12 cellular contexts compared by ENCODE assay signal in genomic region chr1:151905070-151905442, GRCh38. TPM values are rescaled to one million over a fixed set of nuclear protein-coding genes. Genes with fewer than 3 reads are reported as not detected.
DNase-seq lines count a peak whose midpoint lies in the region; ATAC-seq, FAIRE-seq and TF ChIP-seq lines count a peak whose summit lies in the region.
"Had no signal": no experiment of that assay in that cellular context is flagged by ENCODE, and none has a peak within 500 bp of the region (broad histone marks: within the 10 kb centered on the region; RNA-seq: fewer than 3 reads in every experiment).

No MANE protein-coding gene starts in this region.

- intact Hi-C loops in activated T-helper 1 cell treated with anti-CD3 and anti-CD28 coated beads, Interleukin-12 subunit alpha, Interleukin-12 subunit beta, Interleukin-2, Interleukin-4 antibody, amounts not matched to agents 30 ng/mL and 10 ng/mL and 1 ng/mL, durations not matched to agents 14 hours and 24 hours and 36 hours (cut with micrococcal nuclease), result loop anchor here (5.0 kb wide), 1 partner anchor 293 kb away; the partner anchor contains the start of gene SNX27
- intact Hi-C loops in kidney (cut with DNase I), result no loop called here

- H3K9me3 Mint-ChIP-seq in activated T-helper 1 cell treated with anti-CD3 and anti-CD28 coated beads, Interleukin-12 subunit alpha, Interleukin-12 subunit beta, Interleukin-2, Interleukin-4 antibody, amounts not matched to agents 30 ng/mL and 10 ng/mL and 1 ng/mL, durations not matched to agents 14 hours and 24 hours and 36 hours, result peaks cover 57% of the 10 kb centered on the region

- H3K4me1 Mint-ChIP-seq in activated T-helper 1 cell treated with anti-CD3 and anti-CD28 coated beads, Interleukin-12 subunit alpha, Interleukin-12 subunit beta, Interleukin-2, Interleukin-4 antibody, amounts not matched to agents 30 ng/mL and 10 ng/mL and 1 ng/mL, durations not matched to agents 14 hours and 24 hours and 36 hours (ENCODE audit: low read depth), result peaks cover 54% of the 10 kb centered on the region

- H3K36me3 Mint-ChIP-seq in activated T-helper 1 cell treated with anti-CD3 and anti-CD28 coated beads, Interleukin-12 subunit alpha, Interleukin-12 subunit beta, Interleukin-2, Interleukin-4 antibody, amounts not matched to agents 30 ng/mL and 10 ng/mL and 1 ng/mL, durations not matched to agents 14 hours and 24 hours and 36 hours (ENCODE audit: low read depth), result peaks cover 64% of the 10 kb centered on the region

- no peak for TF ChIP-seq CTCF in kidney (IDR thresholded peaks at IDR 0.05; ENCODE audit: borderline replicate concordance, extremely low read depth, insufficient read depth)

- H3K4me1 ChIP-seq in kidney (ENCODE audit: control insufficient read depth in 1 of 2, insufficient read depth in 1 of 2, low read depth in 1 of 2, low read length in 2 of 2) (peaks cover 0 to 6% of the 10 kb centered on the region in 2 donors), SJCRH30 (0 out of 2 replicates have a peak, but pooled peaks cover 2% of the 10 kb centered on the region)

- peaks cover 2% of the 10 kb centered on the region for H3K27me3 Mint-ChIP-seq in activated T-helper 1 cell treated with anti-CD3 and anti-CD28 coated beads, Interleukin-12 subunit alpha, Interleukin-12 subunit beta, Interleukin-2, Interleukin-4 antibody, amounts not matched to agents 30 ng/mL and 10 ng/mL and 1 ng/mL, durations not matched to agents 14 hours and 24 hours and 36 hours (ENCODE audit: insufficient read depth)

- peak overlapping the region in 1 of 2 donors; percentile 19 for H3K9ac ChIP-seq in kidney (ENCODE audit: low read length in 2 of 2)

- DNase-seq in T-helper 9 cell (peak; percentile 36), kidney (no peak), OCI-M1 (lab: John Stamatoyannopoulos, UW) (no peak), SJCRH30 (no peak), AML-193 (lab: John Stamatoyannopoulos, UW) (no peak)
- DNase-seq in activated T-helper 1 cell treated with anti-CD3 and anti-CD28 coated beads, Interleukin-12 subunit alpha, Interleukin-12 subunit beta, Interleukin-2, Interleukin-4 antibody, amounts not matched to agents 30 ng/mL and 10 ng/mL and 1 ng/mL, durations not matched to agents 14 hours and 24 hours and 36 hours (ENCODE audit: low spot score), result peak; percentile 40
- DNase-seq in stimulated activated CD8-positive, alpha-beta memory T cell treated with anti-CD3 and anti-CD28 coated beads, Interleukin-7, amount 100 ng/mL, for 1 hour (ENCODE audit: low read depth in 2 of 2), result peak; percentile 21 to 38
- DNase-seq: anterior cingulate cortex had no signal

- H3K36me3 ChIP-seq in kidney (ENCODE audit: control insufficient read depth in 1 of 2, insufficient read depth in 2 of 2, low read length in 2 of 2) (no peaks in the 10 kb centered on the region), SJCRH30 (no peaks in the 10 kb centered on the region; the same call in 1 of the 2 replicates)

- peak overlapping the region; percentile 20 to 45 for H3K27ac ChIP-seq in kidney (ENCODE audit: low read depth in 2 of 2, low read length in 2 of 2)
- no peak overlapping the region for H3K27ac ChIP-seq in SJCRH30

- no peak for FAIRE-seq in kidney (lab: Jason Lieb, UNC)

- H3K27me3 ChIP-seq in SJCRH30, result no peaks in the 10 kb centered on the region

- no peak for ATAC-seq in GM18861 (IDR thresholded peaks at IDR 0.05; ENCODE audit: unreplicated experiment)
- ATAC-seq: GM23338 had no signal

- H3K9me3 ChIP-seq in kidney (ENCODE audit: control insufficient read depth in 1 of 2, low read length in 2 of 2), result peaks cover 0 to 8% of the 10 kb centered on the region in 2 donors
- 0 out of 2 replicates have a peak, but pooled peaks cover 8% of the 10 kb centered on the region for H3K9me3 ChIP-seq in SJCRH30 (replicated peaks)

- H3K4me3 Mint-ChIP-seq in activated T-helper 1 cell treated with anti-CD3 and anti-CD28 coated beads, Interleukin-12 subunit alpha, Interleukin-12 subunit beta, Interleukin-2, Interleukin-4 antibody, amounts not matched to agents 30 ng/mL and 10 ng/mL and 1 ng/mL, durations not matched to agents 14 hours and 24 hours and 36 hours, result peak overlapping the region; percentile 73
- H3K4me3 Mint-ChIP-seq: GM23338 had no signal

- H3K27ac Mint-ChIP-seq in activated T-helper 1 cell treated with anti-CD3 and anti-CD28 coated beads, Interleukin-12 subunit alpha, Interleukin-12 subunit beta, Interleukin-2, Interleukin-4 antibody, amounts not matched to agents 30 ng/mL and 10 ng/mL and 1 ng/mL, durations not matched to agents 14 hours and 24 hours and 36 hours, result peak overlapping the region; percentile 97
- H3K27ac Mint-ChIP-seq: GM23338 had no signal

- H3K4me3 ChIP-seq in kidney (ENCODE audit: low read length in 2 of 2) (no peak overlapping the region), SJCRH30 (no peak overlapping the region)
- H3K4me3 ChIP-seq: GM23338 had no signal

RNA-seq across cellular contexts. Expression of gene THEM4, which starts 4.3 kb away (rescaled TPM):
- 24.7 and 27.5 TPM in 2 replicates for total RNA-seq in activated T-helper 1 cell treated with anti-CD3 and anti-CD28 coated beads, Interleukin-12 subunit alpha, Interleukin-12 subunit beta, Interleukin-2, Interleukin-4 antibody, amounts not matched to agents 30 ng/mL and 10 ng/mL and 1 ng/mL, durations not matched to agents 14 hours and 24 hours and 36 hours
- 17.5 TPM for total RNA-seq in kidney
- polyA plus RNA-seq in kidney (ENCODE audit: insufficient read depth, low read depth, low replicate concordance), result 27.9 TPM
- total RNA-seq in SJCRH30 (2014; rRNA removed; shearing (Covaris generic)), result 13.5 and 15.4 TPM in 2 replicates

RNA-seq across cellular contexts. Expression of gene THEM5, which starts 51.5 kb away (rescaled TPM):
- not detected in 2 replicates for total RNA-seq in activated T-helper 1 cell treated with anti-CD3 and anti-CD28 coated beads, Interleukin-12 subunit alpha, Interleukin-12 subunit beta, Interleukin-2, Interleukin-4 antibody, amounts not matched to agents 30 ng/mL and 10 ng/mL and 1 ng/mL, durations not matched to agents 14 hours and 24 hours and 36 hours
- total RNA-seq in kidney, result not detected
- not detected for polyA plus RNA-seq in kidney (ENCODE audit: insufficient read depth, low read depth, low replicate concordance)
- total RNA-seq in SJCRH30 (2014; rRNA removed; shearing (Covaris generic)), result 0.25 and 0.75 TPM in 2 replicates
- total RNA-seq: glomerular endothelial cell, GM23338, osteocyte had no signal
- polyA plus RNA-seq: GM23338 had no signal

Comparison
In these comparisons a context has a peak if more than half of its experiments do, and no peak if none do; other contexts are left out.
1. DNase-seq: peak in T-helper 9 cell (single experiment), activated T-helper 1 cell treated with anti-CD3 and anti-CD28 coated beads, Interleukin-12 subunit alpha, Interleukin-12 subunit beta, Interleukin-2, Interleukin-4 antibody, amounts not matched to agents 30 ng/mL and 10 ng/mL and 1 ng/mL, durations not matched to agents 14 hours and 24 hours and 36 hours (single experiment) and stimulated activated CD8-positive, alpha-beta memory T cell treated with anti-CD3 and anti-CD28 coated beads, Interleukin-7, amount 100 ng/mL, for 1 hour (2 of 2); none in kidney (single experiment), OCI-M1 (single experiment), SJCRH30 (0 of 2) and AML-193 (0 of 2).